In genomic region chrX:103616676-103617186, GRCh38 we compare ENCODE assay signal across 1 cellular context.
TF ChIP-seq lines count a peak whose summit lies in the region.

No MANE protein-coding gene starts in this region.

TF ChIP-seq in GM23338, 12 proteins besides CTCF, POLR2A, EP300 and RAD21 (continued from another document):
- no peak for TF ChIP-seq ZNF462 (CRISPR knock-in tag; IDR thresholded peaks at IDR 0.05)
- TF ChIP-seq POLR2AphosphoS5 (IDR thresholded peaks at IDR 0.05; ENCODE audit: low read depth): no peak
- TF ChIP-seq EZH2phosphoT487 (IDR thresholded peaks at IDR 0.05; ENCODE audit: unreplicated experiment): no peak
- no peak for TF ChIP-seq ZNF114 (CRISPR knock-in tag; IDR thresholded peaks at IDR 0.05)
- no peak for TF ChIP-seq STAT1 (IDR thresholded peaks at IDR 0.05; ENCODE audit: unreplicated experiment)
- no peak for TF ChIP-seq NANOG (IDR thresholded peaks at IDR 0.05; ENCODE audit: borderline replicate concordance)
- TF ChIP-seq REST (IDR thresholded peaks at IDR 0.05; ENCODE audit: unreplicated experiment): no peak
- TF ChIP-seq JUNB (IDR thresholded peaks at IDR 0.05; ENCODE audit: unreplicated experiment): no peak
